Comparison of ENCODE assay signal across 11 cellular contexts in the genomic region with DNA sequence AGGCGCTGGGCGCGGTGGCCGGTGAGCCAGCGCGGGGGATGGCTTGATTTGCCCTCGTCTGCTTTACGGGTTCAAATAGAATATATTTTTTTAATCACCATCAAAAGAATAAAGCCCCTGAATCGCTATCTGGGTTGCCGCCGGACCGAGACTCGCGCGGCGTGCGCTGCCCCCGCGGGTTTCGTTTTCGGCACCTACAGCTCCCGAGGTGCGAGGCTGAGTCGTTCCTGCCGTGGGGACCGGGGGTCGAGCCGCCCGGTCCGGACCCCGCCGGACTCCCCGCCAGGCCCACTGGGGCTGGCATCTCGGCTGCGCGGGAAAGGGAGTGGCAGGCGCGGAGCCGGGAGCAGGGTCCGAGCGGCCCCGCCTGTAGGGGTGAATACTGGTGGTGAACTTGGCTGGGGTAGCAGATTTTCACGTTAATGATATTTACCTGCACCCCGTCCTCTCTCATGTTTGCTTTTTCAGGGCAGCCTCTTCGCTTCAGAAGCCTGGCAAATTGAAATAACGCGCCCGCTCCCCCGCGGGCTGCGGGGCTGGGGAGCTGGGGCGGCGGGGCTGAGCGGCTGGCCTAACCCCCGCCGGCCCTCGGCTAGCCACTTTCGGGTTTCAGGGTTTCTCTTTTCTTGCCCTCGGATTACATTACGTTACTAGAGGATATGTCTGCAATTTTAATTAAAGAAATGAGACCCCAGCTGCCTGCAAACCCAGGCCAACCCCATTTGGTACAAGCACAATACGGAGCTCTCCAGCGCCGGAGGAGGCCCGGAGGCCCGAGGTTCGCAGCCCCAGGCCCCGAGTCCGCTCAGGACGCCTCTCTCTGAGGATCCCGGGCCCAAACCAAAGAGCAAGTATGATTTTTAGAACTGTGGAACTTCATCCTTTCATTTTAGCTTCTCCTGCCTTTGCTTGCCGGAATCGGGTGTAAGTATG. TPM values are rescaled to one million over a fixed set of nuclear protein-coding genes. Genes with fewer than 3 reads are reported as not detected.
A peak's percentile ranks its signal among the peaks of the same experiment; 100 is the strongest.
DNase-seq lines count a peak whose midpoint lies in the region; ATAC-seq, FAIRE-seq and TF ChIP-seq lines count a peak whose summit lies in the region.
"Had no signal": no experiment of that assay in that cellular context is flagged by ENCODE, and none has a peak within 500 bp of the region (broad histone marks: within the 10 kb centered on the region; RNA-seq: fewer than 3 reads in every experiment).

No MANE protein-coding gene starts in this region.

- H3K4me3 ChIP-seq in astrocyte (ENCODE audit: insufficient read depth, low read depth, low read length) = peak overlapping the region; percentile 17
- H3K4me3 ChIP-seq in thoracic aorta = peak overlapping the region; percentile 82

- peaks cover 2% of the 10 kb centered on the region for H3K4me1 Mint-ChIP-seq in astrocyte (ENCODE audit: low read depth, unreplicated experiment)
- H3K4me1 Mint-ChIP-seq in activated CD8-positive, alpha-beta T cell treated with anti-CD3 and anti-CD28 coated beads, Interleukin-2, amount 10 ng/mL, durations not matched to agents 7 days and 5 days (ENCODE audit: low read depth) = peaks cover 4% of the 10 kb centered on the region

- H3K9ac ChIP-seq in astrocyte (ENCODE audit: low read length) = no peak overlapping the region

- H3K36me3 ChIP-seq in astrocyte (ENCODE audit: insufficient read depth, low read length) (no peaks in the 10 kb centered on the region), thoracic aorta (no peaks in the 10 kb centered on the region)

- no peaks in the 10 kb centered on the region for H4K20me1 ChIP-seq in astrocyte (ENCODE audit: insufficient read depth, low read length)

- H3K27me3 ChIP-seq in astrocyte (ENCODE audit: insufficient read depth, low read length) (peaks cover 33% of the 10 kb centered on the region), thoracic aorta (replicated peaks; ENCODE audit: insufficient read depth) (peaks cover 25% of the 10 kb centered on the region)

- no peaks in the 10 kb centered on the region for H3K79me2 ChIP-seq in astrocyte (ENCODE audit: insufficient read depth, low read length)

- H3K36me3 Mint-ChIP-seq in astrocyte (ENCODE audit: low read depth, unreplicated experiment) = no peaks in the 10 kb centered on the region
- H3K36me3 Mint-ChIP-seq in activated CD8-positive, alpha-beta T cell treated with anti-CD3 and anti-CD28 coated beads, Interleukin-2, amount 10 ng/mL, durations not matched to agents 7 days and 5 days (ENCODE audit: low read depth) = no peaks in the 10 kb centered on the region

- intact Hi-C loops in posterior vena cava (cut with DNase I) = no loop called here

- H3K27ac Mint-ChIP-seq in astrocyte (ENCODE audit: unreplicated experiment) = no peak overlapping the region
- H3K27ac Mint-ChIP-seq in activated CD8-positive, alpha-beta T cell treated with anti-CD3 and anti-CD28 coated beads, Interleukin-2, amount 10 ng/mL, durations not matched to agents 7 days and 5 days = no peak overlapping the region

- no peak for FAIRE-seq in astrocyte (lab: Jason Lieb, UNC)

- peak overlapping the region; percentile 74 for H3K4me2 ChIP-seq in astrocyte (ENCODE audit: low read length)

- H3K4me3 Mint-ChIP-seq in astrocyte (ENCODE audit: unreplicated experiment) = peak overlapping the region; percentile 46
- H3K4me3 Mint-ChIP-seq in activated CD8-positive, alpha-beta T cell treated with anti-CD3 and anti-CD28 coated beads, Interleukin-2, amount 10 ng/mL, durations not matched to agents 7 days and 5 days = no peak overlapping the region

- DNase-seq in NCI-H82 (lab: John Stamatoyannopoulos, UW) = peak; percentile 17
- no peak for DNase-seq in NCI-H82 treated with DMSO at 0.1 percent for 48 hours (lab: John Stamatoyannopoulos, UW; ENCODE audit: unreplicated experiment)
- no peak for DNase-seq in astrocyte (ENCODE audit: low read depth)
- no peak for DNase-seq in left lobe of liver (ENCODE audit: low spot score)
- DNase-seq in thoracic aorta (ENCODE audit: low spot score) = no peak
- DNase-seq in activated CD8-positive, alpha-beta T cell treated with anti-CD3 and anti-CD28 coated beads, Interleukin-2, amount 10 ng/mL, durations not matched to agents 7 days and 5 days = no peak
- DNase-seq in posterior vena cava (ENCODE audit: low spot score) = no peak
- DNase-seq: NCI-H226 had no signal

- POLR2A ChIA-PET in activated CD8-positive, alpha-beta T cell treated with anti-CD3 and anti-CD28 coated beads, Interleukin-2, amount 10 ng/mL, durations not matched to agents 7 days and 5 days (lab: Charles Lee) = no interaction called here

- H3K4me1 ChIP-seq in astrocyte (ENCODE audit: insufficient read depth, low read length) (peaks cover 4% of the 10 kb centered on the region), thoracic aorta (ENCODE audit: control insufficient read depth in 1 of 2, low read depth in 2 of 2) (peaks cover 23 to 28% of the 10 kb centered on the region in 2 donors)

- no peaks in the 10 kb centered on the region for H3K9me3 ChIP-seq in astrocyte (ENCODE audit: insufficient read depth, low read depth, low read length)
- no peaks in the 10 kb centered on the region for H3K9me3 ChIP-seq in thoracic aorta

- H3K9me3 Mint-ChIP-seq in astrocyte (ENCODE audit: unreplicated experiment) = peaks cover 3% of the 10 kb centered on the region
- H3K9me3 Mint-ChIP-seq in activated CD8-positive, alpha-beta T cell treated with anti-CD3 and anti-CD28 coated beads, Interleukin-2, amount 10 ng/mL, durations not matched to agents 7 days and 5 days (ENCODE audit: insufficient read depth) = no peaks in the 10 kb centered on the region

- ATAC-seq in left lobe of liver = peak; percentile 9
- no peak for ATAC-seq in thoracic aorta (ENCODE audit: insufficient number of reproducible peaks, low FRiP score, low read depth)
- ATAC-seq in activated CD8-positive, alpha-beta T cell treated with anti-CD3 and anti-CD28 coated beads, Interleukin-2, amount 10 ng/mL, durations not matched to agents 7 days and 5 days = no peak
- no peak for ATAC-seq in GM18511 (IDR thresholded peaks at IDR 0.05; ENCODE audit: unreplicated experiment)
- ATAC-seq: HCT116 had no signal

- no peak overlapping the region for H3K27ac ChIP-seq in astrocyte (ENCODE audit: low read depth, low read length)
- H3K27ac ChIP-seq in thoracic aorta = no peak overlapping the region

- no peak for TF ChIP-seq CTCF in astrocyte (IDR thresholded peaks at IDR 0.05; ENCODE audit: insufficient read depth, low read depth, low read length)
- TF ChIP-seq CTCF in thoracic aorta (IDR thresholded peaks at IDR 0.05) = no peak

- CTCF ChIA-PET in activated CD8-positive, alpha-beta T cell treated with anti-CD3 and anti-CD28 coated beads, Interleukin-2, amount 10 ng/mL, durations not matched to agents 7 days and 5 days (lab: Charles Lee) = no interaction called here

- H3K27me3 Mint-ChIP-seq in astrocyte (ENCODE audit: low read depth, unreplicated experiment) = peaks cover 71% of the 10 kb centered on the region
- peaks cover 50% of the 10 kb centered on the region for H3K27me3 Mint-ChIP-seq in activated CD8-positive, alpha-beta T cell treated with anti-CD3 and anti-CD28 coated beads, Interleukin-2, amount 10 ng/mL, durations not matched to agents 7 days and 5 days (ENCODE audit: low read depth)

- no peak overlapping the region for H2AFZ ChIP-seq in astrocyte (ENCODE audit: low read depth, low read length)

RNA-seq across cellular contexts. Expression of gene CELF4, which starts 1.7 kb away (rescaled TPM):
- total RNA-seq in astrocyte = 0.16 TPM in 1 of 2 replicates, not detected in the other
- not detected for total RNA-seq in left lobe of liver
- not detected for total RNA-seq in thoracic aorta
- not detected for total RNA-seq in activated CD8-positive, alpha-beta T cell treated with anti-CD3 and anti-CD28 coated beads, Interleukin-2, amount 10 ng/mL, durations not matched to agents 7 days and 5 days
- not detected for total RNA-seq in posterior vena cava
- total RNA-seq: pulmonary artery endothelial cell had no signal
